Comparison of ENCODE assay signal across 11 cellular contexts in the genomic region with DNA sequence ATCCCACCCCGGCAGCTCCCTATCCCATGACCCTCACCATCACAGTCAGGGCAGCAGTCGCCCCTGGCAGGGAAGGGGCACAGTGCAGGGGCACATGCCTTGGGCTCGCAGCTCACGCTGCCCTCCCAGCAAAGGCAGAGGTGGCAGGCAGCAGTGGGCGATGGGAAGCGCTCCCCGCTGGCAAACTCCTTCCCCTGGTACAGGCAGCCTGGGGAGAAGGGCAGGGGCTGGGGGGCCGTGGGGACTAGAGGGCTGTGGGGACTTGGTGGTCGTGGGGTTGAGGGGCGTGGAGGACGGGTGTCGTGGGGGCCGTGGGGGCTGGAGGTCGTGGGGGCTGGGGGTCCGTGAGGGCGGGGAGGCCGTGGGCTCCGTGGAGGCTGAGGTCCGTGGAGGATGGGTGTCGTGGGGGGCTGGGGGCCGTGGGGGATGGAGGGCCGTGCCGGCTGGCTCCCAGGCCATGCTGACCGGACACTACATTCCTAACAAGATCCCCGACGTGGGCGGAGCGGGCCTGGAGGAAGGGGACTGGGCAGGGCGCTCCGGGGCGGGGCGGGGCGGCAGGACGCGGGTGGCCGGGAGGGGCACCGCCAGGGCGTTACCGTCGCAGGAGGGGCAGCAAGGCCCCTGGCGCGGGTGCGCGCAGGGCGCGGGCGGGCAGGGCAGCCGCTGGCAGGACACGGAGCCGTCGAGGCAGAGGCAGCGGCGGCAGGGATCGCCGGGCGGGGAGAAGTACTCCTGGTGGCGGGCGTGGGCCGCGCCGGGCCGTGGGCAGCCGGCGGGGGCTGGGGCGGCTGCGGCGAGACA. TPM values are rescaled to one million over a fixed set of nuclear protein-coding genes. Genes with fewer than 3 reads are reported as not detected.
DNase-seq lines count a peak whose midpoint lies in the region; ATAC-seq, FAIRE-seq and TF ChIP-seq lines count a peak whose summit lies in the region.
"Had no signal": no experiment of that assay in that cellular context is flagged by ENCODE, and none has a peak within 500 bp of the region (broad histone marks: within the 10 kb centered on the region; RNA-seq: fewer than 3 reads in every experiment).

No MANE protein-coding gene starts in this region.

- no peak overlapping the region for H2AFZ ChIP-seq in keratinocyte (ENCODE audit: control insufficient read depth, low read length)

- H3K36me3 ChIP-seq in body of pancreas (replicated peaks in 1 of 2; ENCODE audit: insufficient read depth in 1 of 2, low read depth in 2 of 2), result no peaks in the 10 kb centered on the region
- no peaks in the 10 kb centered on the region for H3K36me3 ChIP-seq in keratinocyte (ENCODE audit: control insufficient read depth in 2 of 2, extremely low read depth in 1 of 2, insufficient read depth in 2 of 2, low read length in 2 of 2)

- no peak for FAIRE-seq in keratinocyte (lab: Jason Lieb, UNC)
- FAIRE-seq: colon had no signal

- H3K4me2 ChIP-seq in keratinocyte (ENCODE audit: control insufficient read depth, extremely low read depth, insufficient read depth, low read depth, low read length), result peak overlapping the region; percentile 16

- no peaks in the 10 kb centered on the region for H3K9me1 ChIP-seq in keratinocyte (ENCODE audit: control insufficient read depth, extremely low read depth, insufficient read depth, low read length)

- H3K4me1 Mint-ChIP-seq in activated T-cell treated with anti-CD3 and anti-CD28 coated beads, Interleukin-2, amount 50 U/mL, for 4 hours (ENCODE audit: low read depth), result no peaks in the 10 kb centered on the region
- no peaks in the 10 kb centered on the region for H3K4me1 Mint-ChIP-seq in activated T-cell treated with anti-CD3 and anti-CD28 coated beads, Interleukin-2, amount 50 U/mL, for 24 hours (ENCODE audit: low read depth)
- no peaks in the 10 kb centered on the region for H3K4me1 Mint-ChIP-seq in type B pancreatic cell (ENCODE audit: unreplicated experiment)
- H3K4me1 Mint-ChIP-seq: natural killer cell had no signal

- peak; percentile 20 to 42 for ATAC-seq in activated T-cell treated with anti-CD3 and anti-CD28 coated beads, Interleukin-2, amount 50 U/mL, for 4 hours
- peak; percentile 20 for ATAC-seq in body of pancreas

- no peak overlapping the region for H3K27ac Mint-ChIP-seq in activated T-cell treated with anti-CD3 and anti-CD28 coated beads, Interleukin-2, amount 50 U/mL, for 24 hours
- no peak overlapping the region for H3K27ac Mint-ChIP-seq in type B pancreatic cell
- H3K27ac Mint-ChIP-seq: natural killer cell had no signal

- 29 to 51% methylated on average over 22 to 40 of the region's 67 CpGs for WGBS in body of pancreas, 2 donors

- peak overlapping the region in 1 of 2 donors; percentile 2 for H3K4me3 ChIP-seq in body of pancreas
- H3K4me3 ChIP-seq in keratinocyte (ENCODE audit: control insufficient read depth in 2 of 3, extremely low read depth in 1 of 3, insufficient read depth in 2 of 3, low read depth in 1 of 3, low read length in 3 of 3), result peak overlapping the region in 1 of 3 experiments; percentile 25

- peaks cover 8% of the 10 kb centered on the region for H3K4me1 ChIP-seq in body of pancreas
- peaks cover 25% of the 10 kb centered on the region for H3K4me1 ChIP-seq in keratinocyte (ENCODE audit: control insufficient read depth, extremely low read depth, insufficient read depth, low read length)

- no peaks in the 10 kb centered on the region for H3K9me3 Mint-ChIP-seq in activated T-cell treated with anti-CD3 and anti-CD28 coated beads, Interleukin-2, amount 50 U/mL, for 4 hours
- no peaks in the 10 kb centered on the region for H3K9me3 Mint-ChIP-seq in activated T-cell treated with anti-CD3 and anti-CD28 coated beads, Interleukin-2, amount 50 U/mL, for 24 hours
- no peaks in the 10 kb centered on the region for H3K9me3 Mint-ChIP-seq in type B pancreatic cell
- H3K9me3 Mint-ChIP-seq: natural killer cell had no signal

- H3K4me3 Mint-ChIP-seq in activated T-cell treated with anti-CD3 and anti-CD28 coated beads, Interleukin-2, amount 50 U/mL, for 4 hours, result no peak overlapping the region
- no peak overlapping the region for H3K4me3 Mint-ChIP-seq in activated T-cell treated with anti-CD3 and anti-CD28 coated beads, Interleukin-2, amount 50 U/mL, for 24 hours
- no peak overlapping the region for H3K4me3 Mint-ChIP-seq in type B pancreatic cell

- no peaks in the 10 kb centered on the region for H3K79me2 ChIP-seq in keratinocyte (ENCODE audit: control insufficient read depth, insufficient read depth, low read length)

- TF ChIP-seq POLR2A in body of pancreas (IDR thresholded peaks at IDR 0.05), result no peak

- no peaks in the 10 kb centered on the region for H3K36me3 Mint-ChIP-seq in activated T-cell treated with anti-CD3 and anti-CD28 coated beads, Interleukin-2, amount 50 U/mL, for 4 hours (ENCODE audit: insufficient read depth)
- H3K36me3 Mint-ChIP-seq in activated T-cell treated with anti-CD3 and anti-CD28 coated beads, Interleukin-2, amount 50 U/mL, for 24 hours (ENCODE audit: low read depth), result no peaks in the 10 kb centered on the region
- H3K36me3 Mint-ChIP-seq in type B pancreatic cell, result no peaks in the 10 kb centered on the region
- H3K36me3 Mint-ChIP-seq: natural killer cell had no signal

- peaks cover 22% of the 10 kb centered on the region for H3K27me3 Mint-ChIP-seq in activated T-cell treated with anti-CD3 and anti-CD28 coated beads, Interleukin-2, amount 50 U/mL, for 4 hours (ENCODE audit: low read depth)
- peaks cover 22% of the 10 kb centered on the region for H3K27me3 Mint-ChIP-seq in activated T-cell treated with anti-CD3 and anti-CD28 coated beads, Interleukin-2, amount 50 U/mL, for 24 hours
- H3K27me3 Mint-ChIP-seq in type B pancreatic cell, result peaks cover 14% of the 10 kb centered on the region

- H4K20me1 ChIP-seq in keratinocyte (ENCODE audit: control insufficient read depth, extremely low read depth, insufficient read depth, low read length), result no peaks in the 10 kb centered on the region

- H3K27ac ChIP-seq in body of pancreas, result no peak overlapping the region
- no peak overlapping the region for H3K27ac ChIP-seq in keratinocyte (ENCODE audit: control insufficient read depth, insufficient read depth, low read length)

- intact Hi-C loops in body of pancreas (cut with DNase I), result no loop called here

- TF ChIP-seq CTCF in body of pancreas (IDR thresholded peaks at IDR 0.05) (no peak), keratinocyte (optimal IDR thresholded peaks at IDR 0.05 in 1 of 3, IDR thresholded peaks at IDR 0.05 in 1 of 3, conservative IDR thresholded peaks at IDR 0.05 in 1 of 3; ENCODE audit: extremely low read depth in 1 of 3, insufficient read depth in 2 of 3, low read length in 3 of 3) (no peak), type B pancreatic cell (conservative IDR thresholded peaks at IDR 0.05) (peak; percentile 34)

- no peak for DNase-seq in activated T-cell treated with anti-CD3 and anti-CD28 coated beads, Interleukin-2, amount 50 U/mL, for 4 hours
- no peak for DNase-seq in activated T-cell treated with anti-CD3 and anti-CD28 coated beads, Interleukin-2, amount 50 U/mL, for 24 hours
- no peak for DNase-seq in body of pancreas
- no peak for DNase-seq in keratinocyte (ENCODE audit: low read depth, low spot score)
- DNase-seq in type B pancreatic cell (ENCODE audit: extremely low spot score, unreplicated experiment), result no peak
- DNase-seq in stimulated activated CD4-positive, alpha-beta T cell treated with anti-CD3 and anti-CD28 coated beads, Interleukin-4, amount 100 ng/mL, for 4 hours, result no peak
- no peak for DNase-seq in NCI-H1048 (lab: John Stamatoyannopoulos, UW)
- no peak for DNase-seq in NCI-H510A (lab: John Stamatoyannopoulos, UW)
- DNase-seq: activated CD4-positive, alpha-beta T cell treated with anti-CD3 and anti-CD28 coated beads, Interleukin-2, amount 50 U/mL, for 1 hour; natural killer cell had no signal

- H3K9ac ChIP-seq in keratinocyte (ENCODE audit: control insufficient read depth, extremely low read depth, insufficient read depth, low read length), result no peak overlapping the region

- H3K9me3 ChIP-seq in body of pancreas (no peaks in the 10 kb centered on the region), keratinocyte (ENCODE audit: control insufficient read depth, low read depth, low read length) (peaks cover 2% of the 10 kb centered on the region)

- H3K27me3 ChIP-seq in body of pancreas (peaks cover 0 to 12% of the 10 kb centered on the region in 2 donors), keratinocyte (ENCODE audit: control insufficient read depth, extremely low read depth, insufficient read depth, low read length) (no peaks in the 10 kb centered on the region)

- dilution Hi-C loops in keratinocyte (cut with MboI; ENCODE audit: extremely low pct_ligation_motif_present, low sequenced_read_pairs), result no loop called here

RNA-seq across cellular contexts. Expression of a gene that starts 20.0 kb away (rescaled TPM):
- under 1 TPM; 0.10 to 0.40 (median 0.27) TPM for total RNA-seq in activated T-cell treated with anti-CD3 and anti-CD28 coated beads, Interleukin-2, amount 50 U/mL, for 4 hours
- under 1 TPM in 1 of 2 donors, not detected in 1; 0.33 TPM for total RNA-seq in body of pancreas
- 0.03 to 0.17 TPM in 2 of 3 replicates, not detected in the other for polyA plus RNA-seq in keratinocyte
- not detected for polyA plus RNA-seq in keratinocyte (2011; ENCODE audit: low read depth)
- polyA plus RNA-seq in keratinocyte (2011; cell fraction: cytosol; rRNA removed), result 0.04 and 0.08 TPM in 2 replicates
- 0.25 and 0.28 TPM in 2 replicates for polyA plus RNA-seq in keratinocyte (2011; cell fraction: nucleus; rRNA removed)
- polyA plus RNA-seq in keratinocyte (2012; ENCODE audit: low replicate concordance), result 0.14 and 0.17 TPM in 2 replicates
- polyA minus RNA-seq in keratinocyte, result 0.13 TPM in 1 of 3 replicates, not detected in the others
- polyA minus RNA-seq in keratinocyte (2011; cell fraction: cytosol; rRNA and poly(A)+ RNA removed), result not detected
- polyA minus RNA-seq in keratinocyte (2011; cell fraction: nucleus; rRNA and poly(A)+ RNA removed), result not detected in 2 replicates
- 1.3 and 4.2 TPM in 2 replicates for total RNA-seq in type B pancreatic cell (ENCODE audit: low replicate concordance)

RNA-seq across cellular contexts. Expression of a gene that starts 27.9 kb away (rescaled TPM):
- 100 to 1,000 TPM; 120 to 137 (median 127) TPM for total RNA-seq in activated T-cell treated with anti-CD3 and anti-CD28 coated beads, Interleukin-2, amount 50 U/mL, for 4 hours
- total RNA-seq in body of pancreas (10 to 100 TPM; 36.3 to 45.8 TPM), type B pancreatic cell (ENCODE audit: low replicate concordance) (144 and 157 TPM in 2 replicates)
- 263 to 429 TPM (median 268 TPM) in 3 replicates for polyA plus RNA-seq in keratinocyte
- 107 TPM for polyA plus RNA-seq in keratinocyte (2011; ENCODE audit: low read depth)
- 342 and 421 TPM in 2 replicates for polyA plus RNA-seq in keratinocyte (2011; cell fraction: cytosol; rRNA removed)
- polyA plus RNA-seq in keratinocyte (2011; cell fraction: nucleus; rRNA removed), result 115 and 151 TPM in 2 replicates
- polyA plus RNA-seq in keratinocyte (2012; ENCODE audit: low replicate concordance), result 283 and 576 TPM in 2 replicates
- 59.0 to 128 TPM (median 113 TPM) in 3 replicates for polyA minus RNA-seq in keratinocyte
- polyA minus RNA-seq in keratinocyte (2011; cell fraction: cytosol; rRNA and poly(A)+ RNA removed), result 125 TPM
- polyA minus RNA-seq in keratinocyte (2011; cell fraction: nucleus; rRNA and poly(A)+ RNA removed), result 20.6 and 23.4 TPM in 2 replicates

RNA-seq across cellular contexts. Expression of a gene that starts 47.2 kb away (rescaled TPM):
- 10 to 100 TPM in 1 of 3 donors, 1 to 10 TPM in 2; 4.2 to 15.4 (median 8.4) TPM for total RNA-seq in activated T-cell treated with anti-CD3 and anti-CD28 coated beads, Interleukin-2, amount 50 U/mL, for 4 hours
- total RNA-seq in body of pancreas, result 10 to 100 TPM in 1 of 2 donors, 1 to 10 TPM in 1; 4.9 to 15.3 TPM
- polyA plus RNA-seq in keratinocyte, result 0.78 to 1.5 TPM (median 0.88 TPM) in 3 replicates
- polyA plus RNA-seq in keratinocyte (2011; ENCODE audit: low read depth), result 0.61 TPM
- polyA plus RNA-seq in keratinocyte (2011; cell fraction: cytosol; rRNA removed), result 0.71 and 1.0 TPM in 2 replicates
- 4.2 and 4.8 TPM in 2 replicates for polyA plus RNA-seq in keratinocyte (2011; cell fraction: nucleus; rRNA removed)
- 0.55 and 4.5 TPM in 2 replicates for polyA plus RNA-seq in keratinocyte (2012; ENCODE audit: low replicate concordance)
- polyA minus RNA-seq in keratinocyte, result 0.64 to 2.4 TPM (median 2.1 TPM) in 3 replicates
- polyA minus RNA-seq in keratinocyte (2011; cell fraction: cytosol; rRNA and poly(A)+ RNA removed), result 2.1 TPM
- polyA minus RNA-seq in keratinocyte (2011; cell fraction: nucleus; rRNA and poly(A)+ RNA removed), result 1.2 and 1.6 TPM in 2 replicates
- 1.8 and 2.5 TPM in 2 replicates for total RNA-seq in type B pancreatic cell (ENCODE audit: low replicate concordance)
